In genomic region chr14:34610101-34610500, GRCh38 we compare ENCODE assay signal across 29 cellular contexts.
"Had no signal": no experiment of that assay in that cellular context is flagged by ENCODE, and none has a peak within 500 bp of the region (broad histone marks: within the 10 kb centered on the region; RNA-seq: fewer than 3 reads in every experiment).

No MANE protein-coding gene starts in this region.

- H3K4me1 ChIP-seq: ascending aorta, colonic mucosa, esophagus muscularis mucosa, psoas muscle had no signal

- DNase-seq: activated B cell treated with CpG ODN at 0.5 μM for 24 hours; activated CD4-positive, alpha-beta T cell treated with anti-CD3 and anti-CD28 coated beads for 36 hours; activated CD8-positive, alpha-beta T cell treated with anti-CD3 and anti-CD28 coated beads for 36 hours; activated effector memory CD4-positive, alpha-beta T cell treated with Interleukin-2 at 50 U/mL for 16 hours; activated naive CD4-positive, alpha-beta T cell treated with anti-CD3 and anti-CD28 coated beads, Interleukin-2, amount 50 U/mL, for 16 hours; activated T-cell treated with anti-CD3 and anti-CD28 coated beads, Interleukin-2, amount 50 U/mL, for 48 hours; brain microvascular endothelial cell; central memory CD4-positive, alpha-beta T cell; colonic mucosa; dorsolateral prefrontal cortex; glutamatergic neuron; hippocampal formation; kidney glomerular epithelial cell; left lung; naive thymus-derived CD8-positive, alpha-beta T cell; ovary; psoas muscle; right cardiac atrium; stimulated activated CD4-positive, alpha-beta T cell treated with anti-CD3 and anti-CD28 coated beads, Interleukin-1b, Interleukin-23, amount 100 ng/mL, for 48 hours; substantia nigra; SW 1271; T-helper 17 cell; tibial artery had no signal

- H3K9me3 Mint-ChIP-seq: activated B cell treated with CpG ODN at 0.5 μM for 24 hours; activated CD8-positive, alpha-beta T cell treated with anti-CD3 and anti-CD28 coated beads for 36 hours; naive thymus-derived CD8-positive, alpha-beta T cell; stimulated activated naive CD8-positive, alpha-beta T cell treated with anti-CD3 and anti-CD28 coated beads, Interleukin-15, Interleukin-2, amounts not matched to agents 100 ng/mL and 50 ng/mL, for 24 hours had no signal

- H3K9me3 ChIP-seq: ascending aorta, colonic mucosa, esophagus muscularis mucosa, left lung, neutrophil, ovary, psoas muscle, tibial artery had no signal

- H3K27me3 Mint-ChIP-seq: activated B cell treated with CpG ODN at 0.5 μM for 24 hours; activated CD4-positive, alpha-beta T cell treated with anti-CD3 and anti-CD28 coated beads for 36 hours; activated CD8-positive, alpha-beta T cell treated with anti-CD3 and anti-CD28 coated beads for 36 hours; naive thymus-derived CD8-positive, alpha-beta T cell; stimulated activated naive CD8-positive, alpha-beta T cell treated with anti-CD3 and anti-CD28 coated beads, Interleukin-15, Interleukin-2, amounts not matched to agents 100 ng/mL and 50 ng/mL, for 24 hours; T-helper 17 cell had no signal

- H3K4me1 Mint-ChIP-seq: activated B cell treated with CpG ODN at 0.5 μM for 24 hours had no signal

- ATAC-seq: activated CD4-positive, alpha-beta T cell treated with anti-CD3 and anti-CD28 coated beads for 36 hours; activated CD8-positive, alpha-beta T cell treated with anti-CD3 and anti-CD28 coated beads for 36 hours; left lung; naive thymus-derived CD8-positive, alpha-beta T cell; psoas muscle; right cardiac atrium; T-helper 17 cell had no signal

- H3K27ac ChIP-seq: ascending aorta, brain microvascular endothelial cell, colonic mucosa, esophagus muscularis mucosa, left lung, neutrophil, ovary, psoas muscle, skin epidermis, tibial artery had no signal

- H3K4me3 Mint-ChIP-seq: activated B cell treated with CpG ODN at 0.5 μM for 24 hours; activated CD4-positive, alpha-beta T cell treated with anti-CD3 and anti-CD28 coated beads for 36 hours; activated CD8-positive, alpha-beta T cell treated with anti-CD3 and anti-CD28 coated beads for 36 hours; naive thymus-derived CD8-positive, alpha-beta T cell; stimulated activated naive CD8-positive, alpha-beta T cell treated with anti-CD3 and anti-CD28 coated beads, Interleukin-15, Interleukin-2, amounts not matched to agents 100 ng/mL and 50 ng/mL, for 24 hours; T-helper 17 cell had no signal

- H3K27ac Mint-ChIP-seq: activated B cell treated with CpG ODN at 0.5 μM for 24 hours; activated CD4-positive, alpha-beta T cell treated with anti-CD3 and anti-CD28 coated beads for 36 hours; activated CD8-positive, alpha-beta T cell treated with anti-CD3 and anti-CD28 coated beads for 36 hours; stimulated activated naive CD8-positive, alpha-beta T cell treated with anti-CD3 and anti-CD28 coated beads, Interleukin-15, Interleukin-2, amounts not matched to agents 100 ng/mL and 50 ng/mL, for 24 hours; T-helper 17 cell had no signal

- H3K4me3 ChIP-seq: ascending aorta, colonic mucosa, dorsolateral prefrontal cortex, esophagus muscularis mucosa, left lung, lung, ovary, psoas muscle, skin epidermis, tibial artery had no signal

- H3K27me3 ChIP-seq: ascending aorta, brain microvascular endothelial cell, colonic mucosa, dorsolateral prefrontal cortex, esophagus muscularis mucosa, left lung, neutrophil, ovary, tibial artery had no signal

- H3K36me3 ChIP-seq: ovary had no signal
